13 cellular contexts compared by ENCODE assay signal in genomic region chr16:88731699-88732098, GRCh38.
DNase-seq lines count a peak whose midpoint lies in the region; ATAC-seq lines count a peak whose summit lies in the region.
"Had no signal": no experiment of that assay in that cellular context is flagged by ENCODE, and none has a peak within 500 bp of the region (broad histone marks: within the 10 kb centered on the region; RNA-seq: fewer than 3 reads in every experiment).

No MANE protein-coding gene starts in this region.

- H3K4me3 Mint-ChIP-seq in stimulated activated effector memory CD8-positive, alpha-beta T cell treated with anti-CD3 and anti-CD28 coated beads, Interleukin-12 subunit alpha, Interleukin-12 subunit beta, amount 100 ng/mL, for 72 hours, result no peak overlapping the region
- H3K4me3 Mint-ChIP-seq: dendritic cell treated with granulocyte-macrophage colony-stimulating factor and Interleukin-4, amounts not matched to agents 40 ng/mL and 50 ng/mL, for 4 days; GM23338 had no signal

- peaks cover 56% of the 10 kb centered on the region for H3K36me3 Mint-ChIP-seq in stimulated activated effector memory CD8-positive, alpha-beta T cell treated with anti-CD3 and anti-CD28 coated beads, Interleukin-12 subunit alpha, Interleukin-12 subunit beta, amount 100 ng/mL, for 72 hours

- H3K9me3 Mint-ChIP-seq in stimulated activated effector memory CD8-positive, alpha-beta T cell treated with anti-CD3 and anti-CD28 coated beads, Interleukin-12 subunit alpha, Interleukin-12 subunit beta, amount 100 ng/mL, for 72 hours, result no peaks in the 10 kb centered on the region
- H3K9me3 Mint-ChIP-seq: dendritic cell treated with granulocyte-macrophage colony-stimulating factor and Interleukin-4, amounts not matched to agents 40 ng/mL and 50 ng/mL, for 4 days; GM23338 had no signal

- peak; percentile 51 to 78 (median 55) for DNase-seq in activated CD4-positive, CD25-positive, alpha-beta regulatory T cell (lab: John Stamatoyannopoulos, UW)
- DNase-seq in HuH-7 (ENCODE audit: low spot score) (peak; percentile 91), amniotic epithelial cell (ENCODE audit: low read depth) (peak; percentile 17), NCI-H526 (lab: John Stamatoyannopoulos, UW) (no peak)
- DNase-seq in stimulated activated effector memory CD8-positive, alpha-beta T cell treated with anti-CD3 and anti-CD28 coated beads, Interleukin-12 subunit alpha, Interleukin-12 subunit beta, amount 100 ng/mL, for 72 hours (ENCODE audit: low spot score in 2 of 2), result no peak
- no peak for DNase-seq in stimulated activated CD4-positive, alpha-beta T cell treated with anti-CD3 and anti-CD28 coated beads, Interleukin-15, amount 100 ng/mL, for 24 hours
- DNase-seq: activated T-cell treated with anti-CD3 and anti-CD28 coated beads for 4 hours, pancreas, spleen had no signal

- peaks cover 8% of the 10 kb centered on the region for H3K4me1 Mint-ChIP-seq in stimulated activated effector memory CD8-positive, alpha-beta T cell treated with anti-CD3 and anti-CD28 coated beads, Interleukin-12 subunit alpha, Interleukin-12 subunit beta, amount 100 ng/mL, for 72 hours
- H3K4me1 Mint-ChIP-seq: GM23338 had no signal

- ATAC-seq in activated CD4-positive, CD25-positive, alpha-beta regulatory T cell treated with anti-CD3 and anti-CD28 coated beads, Interleukin-2, amount 50 U/mL, for 24 hours, result no peak
- ATAC-seq in stimulated activated effector memory CD8-positive, alpha-beta T cell treated with anti-CD3 and anti-CD28 coated beads, Interleukin-12 subunit alpha, Interleukin-12 subunit beta, amount 100 ng/mL, for 72 hours, result peak; percentile 31
- ATAC-seq in HG03469 (IDR thresholded peaks at IDR 0.05; ENCODE audit: unreplicated experiment), result no peak
- ATAC-seq: GM23338, pancreas had no signal

- H3K27ac Mint-ChIP-seq in stimulated activated effector memory CD8-positive, alpha-beta T cell treated with anti-CD3 and anti-CD28 coated beads, Interleukin-12 subunit alpha, Interleukin-12 subunit beta, amount 100 ng/mL, for 72 hours, result peak overlapping the region; percentile 88
- H3K27ac Mint-ChIP-seq: dendritic cell treated with granulocyte-macrophage colony-stimulating factor and Interleukin-4, amounts not matched to agents 40 ng/mL and 50 ng/mL, for 4 days; GM23338 had no signal

Comparison
In these comparisons a context has a peak if more than half of its experiments do, and no peak if none do; other contexts are left out.
1. DNase-seq: peak in activated CD4-positive, CD25-positive, alpha-beta regulatory T cell (4 of 4), HuH-7 (single experiment) and amniotic epithelial cell (single experiment); none in stimulated activated effector memory CD8-positive, alpha-beta T cell treated with anti-CD3 and anti-CD28 coated beads, Interleukin-12 subunit alpha, Interleukin-12 subunit beta, amount 100 ng/mL, for 72 hours (0 of 2), stimulated activated CD4-positive, alpha-beta T cell treated with anti-CD3 and anti-CD28 coated beads, Interleukin-15, amount 100 ng/mL, for 24 hours (single experiment) and NCI-H526 (0 of 2).